In genomic region chr2:161418715-161419337, GRCh38 we compare ENCODE assay signal across 8 cellular contexts. TPM values are rescaled to one million over a fixed set of nuclear protein-coding genes. Genes with fewer than 3 reads are reported as not detected.
DNase-seq lines count a peak whose midpoint lies in the region; ATAC-seq and TF ChIP-seq lines count a peak whose summit lies in the region.

No MANE protein-coding gene starts in this region.

- no peak overlapping the region for H3K27ac ChIP-seq in OCI-LY3 (ENCODE audit: low read length)

- no peak for ATAC-seq in activated CD4-positive, alpha-beta T cell treated with anti-CD3 and anti-CD28 coated beads for 36 hours
- ATAC-seq in effector memory CD8-positive, alpha-beta T cell (replicated peaks) = no peak
- ATAC-seq in GM21717 (IDR thresholded peaks at IDR 0.05; ENCODE audit: unreplicated experiment) = no peak

- H3K79me2 ChIP-seq in OCI-LY3 (ENCODE audit: low read length) = no peaks in the 10 kb centered on the region

- no peak overlapping the region for H3K27ac Mint-ChIP-seq in activated CD4-positive, alpha-beta T cell treated with anti-CD3 and anti-CD28 coated beads for 36 hours
- H3K27ac Mint-ChIP-seq in effector memory CD8-positive, alpha-beta T cell = no peak overlapping the region

- POLR2A ChIA-PET in activated CD4-positive, alpha-beta T cell treated with anti-CD3 and anti-CD28 coated beads for 36 hours (lab: Charles Lee) = no interaction called here

- H3K4me1 ChIP-seq in OCI-LY3 (ENCODE audit: low read length) = peaks cover 6% of the 10 kb centered on the region
- peaks cover 19% of the 10 kb centered on the region for H3K4me1 ChIP-seq in skeletal muscle satellite cell (ENCODE audit: control insufficient read depth, insufficient read depth, low read length)

- H3K4me3 Mint-ChIP-seq in activated CD4-positive, alpha-beta T cell treated with anti-CD3 and anti-CD28 coated beads for 36 hours = peak overlapping the region; percentile 29
- peak overlapping the region; percentile 19 to 57 for H3K4me3 Mint-ChIP-seq in effector memory CD8-positive, alpha-beta T cell

- peak; percentile 24 for DNase-seq in activated CD4-positive, alpha-beta T cell treated with anti-CD3 and anti-CD28 coated beads for 36 hours
- DNase-seq in activated CD4-positive, alpha-beta T cell treated with anti-CD3 and anti-CD28 coated beads for 1 hour = no peak
- DNase-seq in effector memory CD8-positive, alpha-beta T cell = no peak
- DNase-seq in cerebellum (ENCODE audit: low spot score) (no peak), middle frontal gyrus (ENCODE audit: extremely low spot score, low spot score) (no peak)

- peaks cover 2% of the 10 kb centered on the region for H3K36me3 Mint-ChIP-seq in activated CD4-positive, alpha-beta T cell treated with anti-CD3 and anti-CD28 coated beads for 36 hours (ENCODE audit: low read depth)
- peaks cover 8% of the 10 kb centered on the region for H3K36me3 Mint-ChIP-seq in effector memory CD8-positive, alpha-beta T cell (ENCODE audit: insufficient read depth)

- intact Hi-C loops in activated CD4-positive, alpha-beta T cell treated with anti-CD3 and anti-CD28 coated beads for 36 hours (cut with DNase I, micrococcal nuclease) = loop anchor here in 1 of 2 experiments (5.0 kb wide), 1 partner anchor 112 kb away; the partner anchor contains the start of gene PSMD14

- H3K9ac ChIP-seq in OCI-LY3 (ENCODE audit: low read length) = peak overlapping the region; percentile 45
- no peak overlapping the region for H3K9ac ChIP-seq in skeletal muscle satellite cell (ENCODE audit: low read depth, low read length)

- peaks cover 80% of the 10 kb centered on the region for H3K27me3 Mint-ChIP-seq in activated CD4-positive, alpha-beta T cell treated with anti-CD3 and anti-CD28 coated beads for 36 hours
- peaks cover 86 to 92% of the 10 kb centered on the region in 2 donors for H3K27me3 Mint-ChIP-seq in effector memory CD8-positive, alpha-beta T cell

- H3K9me3 Mint-ChIP-seq in activated CD4-positive, alpha-beta T cell treated with anti-CD3 and anti-CD28 coated beads for 36 hours (ENCODE audit: low read depth) = no peaks in the 10 kb centered on the region
- no peaks in the 10 kb centered on the region for H3K9me3 Mint-ChIP-seq in effector memory CD8-positive, alpha-beta T cell

- peak overlapping the region; percentile 81 for H2AFZ ChIP-seq in OCI-LY3 (ENCODE audit: low read depth, low read length)

- no peaks in the 10 kb centered on the region for H3K9me3 ChIP-seq in OCI-LY3 (ENCODE audit: insufficient read depth, low read length)
- H3K9me3 ChIP-seq in skeletal muscle satellite cell (replicated peaks; ENCODE audit: low read length) = no peaks in the 10 kb centered on the region

- H3K36me3 ChIP-seq in OCI-LY3 (replicated peaks; ENCODE audit: low read depth, low read length) (no peaks in the 10 kb centered on the region), skeletal muscle satellite cell (ENCODE audit: insufficient read depth, low read length) (no peaks in the 10 kb centered on the region)

- no peak for TF ChIP-seq CTCF in OCI-LY3 (IDR thresholded peaks at IDR 0.05; ENCODE audit: low read depth, low read length)

- H3K4me2 ChIP-seq in OCI-LY3 (ENCODE audit: low read length) (peak overlapping the region; percentile 89), skeletal muscle satellite cell (ENCODE audit: low read length) (peak overlapping the region; percentile 83)

- no peaks in the 10 kb centered on the region for H4K20me1 ChIP-seq in OCI-LY3 (ENCODE audit: insufficient read depth, low read length)

- CTCF ChIA-PET in activated CD4-positive, alpha-beta T cell treated with anti-CD3 and anti-CD28 coated beads for 36 hours (lab: Charles Lee) = interaction anchor here (0.6 to 0.7 kb wide), 3 partner anchors 9 to 862 kb away, joined by 3 read pairs; no protein-coding TSS in a partner anchor

- H3K27me3 ChIP-seq in OCI-LY3 (ENCODE audit: low read depth, low read length) (peaks cover 29% of the 10 kb centered on the region), skeletal muscle satellite cell (ENCODE audit: control insufficient read depth, insufficient read depth, low read length) (peaks cover 91% of the 10 kb centered on the region)

- peaks cover 43% of the 10 kb centered on the region for H3K4me1 Mint-ChIP-seq in activated CD4-positive, alpha-beta T cell treated with anti-CD3 and anti-CD28 coated beads for 36 hours
- peaks cover 29 to 43% of the 10 kb centered on the region in 2 donors for H3K4me1 Mint-ChIP-seq in effector memory CD8-positive, alpha-beta T cell (ENCODE audit: low read depth in 2 of 2)

- H3K4me3 ChIP-seq in OCI-LY3 (ENCODE audit: low read length) = peak overlapping the region; percentile 87
- peak overlapping the region; percentile 44 for H3K4me3 ChIP-seq in skeletal muscle satellite cell (ENCODE audit: low read length)

RNA-seq across cellular contexts. Expression of gene TBR1, which starts 2.7 kb away (rescaled TPM):
- under 1 TPM in 1 of 2 experiments, not detected in 1; 0.04 TPM for total RNA-seq in activated CD4-positive, alpha-beta T cell treated with anti-CD3 and anti-CD28 coated beads for 36 hours
- total RNA-seq in skeletal muscle satellite cell (2012; rRNA removed) = not detected in 2 replicates
- total RNA-seq in cerebellum = 0.64 TPM
